In genomic region chr3:14786369-14786768, GRCh38 we compare ENCODE assay signal across 8 cellular contexts. TPM values are rescaled to one million over a fixed set of nuclear protein-coding genes. Genes with fewer than 3 reads are reported as not detected.
"Had no signal": no experiment of that assay in that cellular context is flagged by ENCODE, and none has a peak within 500 bp of the region (broad histone marks: within the 10 kb centered on the region; RNA-seq: fewer than 3 reads in every experiment).

No MANE protein-coding gene starts in this region.

- H3K4me2 ChIP-seq: GM23338 had no signal

- DNase-seq: H9, HCEC 1CT, HFFc6 had no signal

- H2AFZ ChIP-seq: GM23338 had no signal

- H3K4me3 ChIP-seq: GM23338 had no signal

- H3K27ac Mint-ChIP-seq: GM23338, HFFc6, IgD-negative memory B cell had no signal

- ATAC-seq: GM23338, HepG2 had no signal

- H3K4me3 Mint-ChIP-seq: GM23338, H9, HFFc6, IgD-negative memory B cell had no signal

- H3K4me1 Mint-ChIP-seq: IgD-negative memory B cell had no signal

- H3K27ac ChIP-seq: HL-60 had no signal

- H3K9me3 Mint-ChIP-seq: GM23338, H9, HFFc6 had no signal

RNA-seq across cellular contexts. Expression of gene FGD5, which starts 32.4 kb away (rescaled TPM):
- total RNA-seq: HepG2, HFFc6, HT1080 had no signal
- polyA plus RNA-seq: IgD-negative memory B cell had no signal
